ENCODE assay signal across 8 cellular contexts in the genomic region with DNA sequence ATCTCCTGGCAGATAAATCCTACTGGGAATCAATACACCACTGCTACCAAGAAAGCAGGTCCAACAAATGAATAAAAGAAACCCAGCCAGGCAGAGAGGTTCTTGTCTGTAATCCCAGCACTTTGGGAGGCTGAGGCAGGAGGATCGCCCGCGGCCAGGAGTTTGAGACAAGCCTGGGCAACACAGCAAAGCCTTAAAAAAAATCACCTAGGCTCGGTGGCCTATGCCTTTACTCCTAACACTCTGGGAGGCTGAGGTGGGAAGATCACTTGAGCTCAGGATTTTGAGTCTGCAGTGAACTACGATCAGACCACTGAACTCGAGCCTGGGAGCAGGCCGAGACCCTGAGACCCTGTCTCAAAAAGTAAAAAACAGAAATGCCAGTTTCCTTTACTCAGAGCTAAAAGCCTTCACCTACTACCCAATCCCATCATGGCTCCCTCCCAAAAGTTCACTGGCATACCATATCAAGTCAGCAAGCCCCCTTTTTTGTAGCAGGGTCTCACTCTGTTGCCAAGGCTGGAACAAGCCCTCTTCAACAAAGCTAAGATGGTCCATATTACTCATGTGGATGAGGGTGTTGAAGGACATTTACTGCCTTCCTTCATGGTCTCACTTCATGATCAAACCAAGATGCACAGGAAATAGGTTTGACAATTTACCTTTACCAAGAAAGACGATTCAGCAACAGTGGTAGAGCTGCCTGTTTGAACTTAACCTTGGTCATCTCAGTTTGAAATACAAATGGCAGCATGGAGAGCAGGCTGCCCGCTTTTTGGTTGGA. TPM values are rescaled to one million over a fixed set of nuclear protein-coding genes. Genes with fewer than 3 reads are reported as not detected.
DNase-seq lines count a peak whose midpoint lies in the region; ATAC-seq and TF ChIP-seq lines count a peak whose summit lies in the region.

No MANE protein-coding gene starts in this region.

- H3K9me3 ChIP-seq in left ventricle myocardium inferior (replicated peaks) (no peaks in the 10 kb centered on the region), left lung (no peaks in the 10 kb centered on the region)

- H3K4me1 ChIP-seq in left ventricle myocardium inferior, result peaks cover 96% of the 10 kb centered on the region
- H3K4me1 ChIP-seq in left lung, result peaks cover 63 to 92% of the 10 kb centered on the region in 2 donors
- peaks cover 14% of the 10 kb centered on the region for H3K4me1 ChIP-seq in foreskin keratinocyte

- no peak overlapping the region for H3K4me3 ChIP-seq in left ventricle myocardium inferior
- H3K4me3 ChIP-seq in left lung, result no peak overlapping the region

- ATAC-seq in left ventricle myocardium superior (no peak), left lung (no peak), foreskin keratinocyte (no peak)
- no peak for ATAC-seq in activated CD8-positive, alpha-beta memory T cell treated with anti-CD3 and anti-CD28 coated beads, Interleukin-2, amount 10 ng/mL, durations not matched to agents 7 days and 5 days

- TF ChIP-seq CTCF in left ventricle myocardium inferior (IDR thresholded peaks at IDR 0.05; ENCODE audit: borderline replicate concordance) (no peak), left lung (IDR thresholded peaks at IDR 0.05) (no peak), foreskin keratinocyte (conservative IDR thresholded peaks at IDR 0.05) (no peak)

- peak overlapping the region; percentile 96 for H3K27ac Mint-ChIP-seq in activated CD8-positive, alpha-beta memory T cell treated with anti-CD3 and anti-CD28 coated beads, Interleukin-2, amount 10 ng/mL, durations not matched to agents 7 days and 5 days

- H3K4me3 Mint-ChIP-seq in activated CD8-positive, alpha-beta memory T cell treated with anti-CD3 and anti-CD28 coated beads, Interleukin-2, amount 10 ng/mL, durations not matched to agents 7 days and 5 days, result peak overlapping the region; percentile 87

- intact Hi-C loops in left ventricle myocardium inferior (cut with micrococcal nuclease), result no loop called here
- intact Hi-C loops in left ventricle myocardium superior (cut with micrococcal nuclease), result no loop called here
- intact Hi-C loops in left lung (cut with DNase I), result no loop called here

- H3K27ac ChIP-seq in left ventricle myocardium inferior (replicated peaks), result peak overlapping the region; percentile 58
- H3K27ac ChIP-seq in left lung, result peak overlapping the region; percentile 49 to 73
- no peak overlapping the region for H3K27ac ChIP-seq in foreskin keratinocyte

- DNase-seq in left ventricle myocardium inferior, result no peak
- DNase-seq in left ventricle myocardium superior, result no peak
- no peak for DNase-seq in activated CD8-positive, alpha-beta memory T cell treated with anti-CD3 and anti-CD28 coated beads, Interleukin-2, amount 10 ng/mL, durations not matched to agents 7 days and 5 days
- no peak for DNase-seq in left lung
- no peak for DNase-seq in anterior cingulate cortex (lab: John Stamatoyannopoulos, UW)
- no peak for DNase-seq in NCI-H1930 (lab: John Stamatoyannopoulos, UW)
- no peak for DNase-seq in NCI-H146 treated with DMSO at 0.1 percent for 48 hours (lab: John Stamatoyannopoulos, UW; ENCODE audit: unreplicated experiment)
- DNase-seq in foreskin keratinocyte, result no peak

- peaks cover 67% of the 10 kb centered on the region for H3K4me1 Mint-ChIP-seq in activated CD8-positive, alpha-beta memory T cell treated with anti-CD3 and anti-CD28 coated beads, Interleukin-2, amount 10 ng/mL, durations not matched to agents 7 days and 5 days

- H3K36me3 ChIP-seq in left ventricle myocardium inferior (no peaks in the 10 kb centered on the region), left lung (no peaks in the 10 kb centered on the region)

- peaks cover 76% of the 10 kb centered on the region for H3K36me3 Mint-ChIP-seq in activated CD8-positive, alpha-beta memory T cell treated with anti-CD3 and anti-CD28 coated beads, Interleukin-2, amount 10 ng/mL, durations not matched to agents 7 days and 5 days

- CTCF ChIA-PET in activated CD8-positive, alpha-beta memory T cell treated with anti-CD3 and anti-CD28 coated beads, Interleukin-2, amount 10 ng/mL, durations not matched to agents 7 days and 5 days (lab: Charles Lee), result interaction anchor here (1.1 to 2.2 kb wide), 5 partner anchors 18 to 458 kb away, joined by 3 to 6 read pairs (median 4); no protein-coding TSS in a partner anchor

- no peaks in the 10 kb centered on the region for H3K27me3 Mint-ChIP-seq in activated CD8-positive, alpha-beta memory T cell treated with anti-CD3 and anti-CD28 coated beads, Interleukin-2, amount 10 ng/mL, durations not matched to agents 7 days and 5 days

- H3K9me3 Mint-ChIP-seq in activated CD8-positive, alpha-beta memory T cell treated with anti-CD3 and anti-CD28 coated beads, Interleukin-2, amount 10 ng/mL, durations not matched to agents 7 days and 5 days (ENCODE audit: low read depth), result no peaks in the 10 kb centered on the region

- H3K27me3 ChIP-seq in left ventricle myocardium inferior (ENCODE audit: low read depth), result no peaks in the 10 kb centered on the region
- H3K27me3 ChIP-seq in left lung, result no peaks in the 10 kb centered on the region
- H3K27me3 ChIP-seq in foreskin keratinocyte, result no peaks in the 10 kb centered on the region

RNA-seq across cellular contexts. Expression of a gene that starts 5.3 kb away (rescaled TPM):
- total RNA-seq in left ventricle myocardium inferior, result 46.3 TPM
- total RNA-seq in left ventricle myocardium superior, result 40.4 TPM
- total RNA-seq in activated CD8-positive, alpha-beta memory T cell treated with anti-CD3 and anti-CD28 coated beads, Interleukin-2, amount 10 ng/mL, durations not matched to agents 7 days and 5 days, result 100 to 1,000 TPM; 178 to 192 TPM
- 10 to 100 TPM; 82.0 to 87.0 TPM for total RNA-seq in left lung
- 145 and 154 TPM in 2 replicates for total RNA-seq in foreskin keratinocyte
- 104 and 126 TPM in 2 replicates for polyA plus RNA-seq in foreskin keratinocyte

RNA-seq across cellular contexts. Expression of a gene that starts 5.5 kb away (rescaled TPM):
- total RNA-seq in left ventricle myocardium inferior (13.6 TPM), left ventricle myocardium superior (13.9 TPM), left lung (10 to 100 TPM; 13.3 to 13.4 TPM), foreskin keratinocyte (29.3 and 30.6 TPM in 2 replicates)
- total RNA-seq in activated CD8-positive, alpha-beta memory T cell treated with anti-CD3 and anti-CD28 coated beads, Interleukin-2, amount 10 ng/mL, durations not matched to agents 7 days and 5 days, result 10 to 100 TPM; 46.6 to 50.7 TPM
- polyA plus RNA-seq in foreskin keratinocyte, result 25.3 and 28.8 TPM in 2 replicates
